Comparison of ENCODE assay signal across 17 cellular contexts in the genomic region with DNA sequence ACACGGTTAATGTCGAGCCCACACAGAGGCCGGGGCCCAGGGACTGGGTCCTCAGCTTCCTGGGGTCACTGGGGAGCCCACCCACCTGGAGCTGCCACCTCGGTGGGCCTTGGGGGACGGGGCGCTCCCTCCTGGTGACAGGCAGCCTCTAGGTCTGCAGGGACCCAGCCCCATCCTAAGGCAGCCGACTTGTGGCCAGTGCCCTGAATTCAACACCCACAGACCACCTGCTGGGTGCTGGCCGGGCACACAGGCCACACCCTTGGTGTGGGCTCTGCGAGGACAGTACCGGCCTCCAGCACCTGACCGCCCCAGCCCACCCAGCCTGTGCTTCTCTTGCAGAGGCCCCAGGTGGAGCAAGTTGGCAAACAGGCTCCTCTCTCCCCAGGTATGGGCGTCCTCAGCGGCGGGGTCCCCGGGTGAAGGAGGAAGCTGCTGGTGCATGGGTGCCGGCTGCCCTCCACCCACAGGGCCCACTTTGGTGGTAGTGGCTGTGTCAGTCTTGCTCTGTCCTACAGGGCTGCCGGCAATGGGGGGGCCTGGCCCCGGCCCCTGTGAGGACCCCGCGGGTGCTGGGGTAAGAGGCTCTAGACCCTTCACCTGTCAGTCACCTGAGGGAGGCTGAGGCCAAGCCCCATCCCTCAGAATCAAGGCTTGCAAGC. TPM values are rescaled to one million over a fixed set of nuclear protein-coding genes. Genes with fewer than 3 reads are reported as not detected.
DNase-seq lines count a peak whose midpoint lies in the region; ATAC-seq and TF ChIP-seq lines count a peak whose summit lies in the region.
"Had no signal": no experiment of that assay in that cellular context is flagged by ENCODE, and none has a peak within 500 bp of the region (broad histone marks: within the 10 kb centered on the region; RNA-seq: fewer than 3 reads in every experiment).

No MANE protein-coding gene starts in this region.

- no peak for TF ChIP-seq CTCF in right lobe of liver (IDR thresholded peaks at IDR 0.05)
- no peak for TF ChIP-seq CTCF in spleen (IDR thresholded peaks at IDR 0.05 in 8 of 11, conservative IDR thresholded peaks at IDR 0.05 in 3 of 11)

- H3K4me1 ChIP-seq in BLaER1 treated with 17β-estradiol and CSF1 and Interleukin-3, amounts not matched to agents 10 nM and 100 nM = peaks cover 54 to 99% (median 90%) of the 10 kb centered on the region in 10 experiments
- no peaks in the 10 kb centered on the region for H3K4me1 ChIP-seq in right lobe of liver
- peaks cover 0 to 54% (median 9%) of the 10 kb centered on the region in 6 donors for H3K4me1 ChIP-seq in spleen

- no peaks in the 10 kb centered on the region for H3K36me3 ChIP-seq in BLaER1 treated with 17β-estradiol and CSF1 and Interleukin-3, amounts not matched to agents 10 nM and 100 nM
- H3K36me3 ChIP-seq in right lobe of liver = no peaks in the 10 kb centered on the region
- no peaks in the 10 kb centered on the region for H3K36me3 ChIP-seq in spleen

- DNase-seq in right lobe of liver (peak in 2 of 3 donors; percentile 18 to 51), spleen (peak; percentile 71), cerebellar cortex (ENCODE audit: low spot score) (no peak), sciatic nerve (ENCODE audit: low spot score) (no peak), AG08395 (ENCODE audit: low spot score) (no peak)
- DNase-seq: C1 segment of cervical spinal cord, DMS 273 treated with DMSO at 0.1 percent for 48 hours, GF-D8, NCI-H1105, NCI-H1694, NCI-H510A treated with DMSO at 0.1 percent for 48 hours, SHP77, SK-N-SH had no signal

- H4K20me1 ChIP-seq in BLaER1 treated with 17β-estradiol and CSF1 and Interleukin-3, amounts not matched to agents 10 nM and 100 nM = peaks cover 0 to 66% (median 15%) of the 10 kb centered on the region in 11 experiments; a peak in 13 of 22 replicates

- H3K27ac ChIP-seq in BLaER1 treated with 17β-estradiol and CSF1 and Interleukin-3, amounts not matched to agents 10 nM and 100 nM = no peak overlapping the region
- no peak overlapping the region for H3K27ac ChIP-seq in right lobe of liver
- H3K27ac ChIP-seq in spleen = no peak overlapping the region

- peak overlapping the region in 9 of 11 experiments; percentile 26 to 94 (median 86); a peak in 15 of 22 replicates for H3K4me2 ChIP-seq in BLaER1 treated with 17β-estradiol and CSF1 and Interleukin-3, amounts not matched to agents 10 nM and 100 nM
- H3K4me2 ChIP-seq: SK-N-SH had no signal

- 70% methylated on average over 2 of the region's 20 CpGs for WGBS in right lobe of liver (ENCODE audit: insufficient coverage, low coverage, low lambda C conversion rate, missing lambda C conversion rate)
- WGBS in spleen, 5 donors = 85 to 93% (median 90%) methylated on average over 5 to 20 of the region's 20 CpGs

- 0 out of 22 replicates have a peak overlapping the region, but pooled peaks of 1 of the 11 experiments have one; percentile 24 for H3K9ac ChIP-seq in BLaER1 treated with 17β-estradiol and CSF1 and Interleukin-3, amounts not matched to agents 10 nM and 100 nM
- H3K9ac ChIP-seq: SK-N-SH had no signal

- no peak for ATAC-seq in right lobe of liver
- no peak for ATAC-seq in sciatic nerve
- ATAC-seq: Panc1 had no signal

- H3K9me3 ChIP-seq in BLaER1 treated with 17β-estradiol and CSF1 and Interleukin-3, amounts not matched to agents 10 nM and 100 nM (replicated peaks in 1 of 11) = no peaks in the 10 kb centered on the region
- H3K9me3 ChIP-seq in right lobe of liver = no peaks in the 10 kb centered on the region
- no peaks in the 10 kb centered on the region for H3K9me3 ChIP-seq in spleen
- H3K9me3 ChIP-seq: SK-N-SH had no signal

- no peak for TF ChIP-seq RAD21 in Ishikawa (IDR thresholded peaks at IDR 0.05; ENCODE audit: low read depth)

- peaks cover 0 to 55% (median 10%) of the 10 kb centered on the region in 11 experiments; a peak in 13 of 22 replicates for H3K27me3 ChIP-seq in BLaER1 treated with 17β-estradiol and CSF1 and Interleukin-3, amounts not matched to agents 10 nM and 100 nM
- H3K27me3 ChIP-seq in right lobe of liver (no peaks in the 10 kb centered on the region), spleen (replicated peaks in 1 of 7) (peaks cover 0 to 70% (median 3%) of the 10 kb centered on the region in 7 donors)

- TF ChIP-seq POLR2A in right lobe of liver (IDR thresholded peaks at IDR 0.05) (no peak), spleen (IDR thresholded peaks at IDR 0.05) (no peak)

- H3K4me3 ChIP-seq in BLaER1 treated with 17β-estradiol and CSF1 and Interleukin-3, amounts not matched to agents 10 nM and 100 nM = no peak overlapping the region
- H3K4me3 ChIP-seq in right lobe of liver = no peak overlapping the region
- H3K4me3 ChIP-seq in spleen = no peak overlapping the region

- TF ChIP-seq EP300 in Ishikawa (IDR thresholded peaks at IDR 0.05; ENCODE audit: borderline replicate concordance) = 0 out of 2 replicates have a peak, but pooled peaks have one; percentile 11

- intact Hi-C loops in right lobe of liver (cut with DNase I) (no loop called here), spleen (cut with DNase I; ENCODE audit: low total_unique reads) (no loop called here), sciatic nerve (cut with DNase I) (no loop called here)

TF ChIP-seq in Ishikawa, 13 proteins besides CTCF, POLR2A, EP300 and RAD21:
- TF ChIP-seq TCF12 (IDR thresholded peaks at IDR 0.05; ENCODE audit: low read depth) (no peak), CEBPB (IDR thresholded peaks at IDR 0.05) (no peak), NFIC (IDR thresholded peaks at IDR 0.05) (no peak), TEAD4 (IDR thresholded peaks at IDR 0.05) (no peak), EGR1 (IDR thresholded peaks at IDR 0.05) (peak; percentile 43; the same call in 1 of the 2 replicates)

RNA-seq across cellular contexts. Expression of gene ENTPD8, which starts 8.3 kb away (rescaled TPM):
- total RNA-seq in right lobe of liver (10 to 100 TPM in 2 of 6 experiments, 1 to 10 TPM in 4; 3.3 to 11.5 (median 7.5) TPM), spleen (under 1 TPM in 3 of 7 donors, not detected in 4; 0.26 to 0.37 (median 0.28) TPM), sciatic nerve (not detected)
- under 1 TPM; 0.07 to 0.10 (median 0.09) TPM for polyA plus RNA-seq in spleen
- total RNA-seq: LHCN-M2 had no signal

RNA-seq across cellular contexts. Expression of gene NOXA1, which starts 9.6 kb away (rescaled TPM):
- total RNA-seq in right lobe of liver (1 to 10 TPM; 4.7 to 8.0 (median 5.7) TPM), spleen (10 to 100 TPM in 2 of 7 donors, 1 to 10 TPM in 5; 1.9 to 15.0 (median 5.3) TPM), sciatic nerve (7.4 TPM)
- polyA plus RNA-seq in spleen = 10 to 100 TPM in 1 of 3 donors, 1 to 10 TPM in 2; 3.2 to 10.7 (median 7.8) TPM

RNA-seq across cellular contexts. Expression of gene EXD3, which starts 9.9 kb away (rescaled TPM):
- total RNA-seq in right lobe of liver (10 to 100 TPM in 3 of 6 experiments, 1 to 10 TPM in 3; 3.3 to 14.4 (median 10.6) TPM), spleen (10 to 100 TPM; 14.5 to 52.8 (median 29.8) TPM), sciatic nerve (48.1 TPM)
- 10 to 100 TPM; 15.6 to 62.3 (median 43.4) TPM for polyA plus RNA-seq in spleen

RNA-seq across cellular contexts. Expression of gene NSMF, which starts 26.3 kb away (rescaled TPM):
- total RNA-seq in right lobe of liver (10 to 100 TPM; 15.6 to 55.4 (median 20.1) TPM), spleen (10 to 100 TPM; 21.8 to 39.0 (median 25.5) TPM), sciatic nerve (50.4 TPM)
- 10 to 100 TPM; 21.8 to 49.3 (median 26.7) TPM for polyA plus RNA-seq in spleen

Comparison
In these comparisons a context has a peak if more than half of its experiments do, and no peak if none do; other contexts are left out.
1. DNase-seq: peak in right lobe of liver (2 of 3) and spleen (single experiment); none in cerebellar cortex (single experiment), sciatic nerve (single experiment) and AG08395 (single experiment).